In the genomic region with DNA sequence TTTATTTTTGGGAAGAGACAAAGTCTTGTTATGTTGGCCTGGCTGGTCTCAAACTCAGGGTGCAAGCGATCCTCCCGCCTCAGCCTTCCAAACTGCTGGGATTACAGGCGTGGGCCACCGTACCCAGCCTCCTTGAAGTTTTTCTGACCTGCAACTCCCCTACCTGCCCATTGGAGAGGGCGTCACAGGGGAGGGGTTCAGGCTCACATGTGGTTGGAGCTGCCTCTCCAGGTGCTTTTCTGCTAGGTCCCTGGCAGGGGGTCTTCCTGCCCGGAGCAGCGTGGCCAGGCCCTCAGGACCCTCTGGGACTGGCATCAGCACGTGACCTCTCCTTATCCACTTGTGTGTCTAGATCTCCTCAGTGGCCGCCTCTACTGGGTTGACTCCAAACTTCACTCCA, we compare ENCODE assay signal across 1 cellular context.
TF ChIP-seq lines count a peak whose summit lies in the region.

No MANE protein-coding gene starts in this region.

TF ChIP-seq in K562, 482 proteins besides CTCF, POLR2A, EP300 and RAD21 (continued from another document):
- TF ChIP-seq POLR2AphosphoS5 (IDR thresholded peaks at IDR 0.05; ENCODE audit: control insufficient read depth, insufficient read depth, low read depth, low read length) (peak; percentile 32), IRF2 (CRISPR knock-in tag; IDR thresholded peaks at IDR 0.05) (0 out of 2 replicates have a peak, but pooled peaks have one; percentile 31), RBM22 (IDR thresholded peaks at IDR 0.05; ENCODE audit: low read depth, low read length, poor library complexity, severe bottlenecking) (peak; percentile 48), POLR2G (IDR thresholded peaks at IDR 0.05; ENCODE audit: low read depth, low read length) (peak; percentile 62)
- TF ChIP-seq, protein P1, sequence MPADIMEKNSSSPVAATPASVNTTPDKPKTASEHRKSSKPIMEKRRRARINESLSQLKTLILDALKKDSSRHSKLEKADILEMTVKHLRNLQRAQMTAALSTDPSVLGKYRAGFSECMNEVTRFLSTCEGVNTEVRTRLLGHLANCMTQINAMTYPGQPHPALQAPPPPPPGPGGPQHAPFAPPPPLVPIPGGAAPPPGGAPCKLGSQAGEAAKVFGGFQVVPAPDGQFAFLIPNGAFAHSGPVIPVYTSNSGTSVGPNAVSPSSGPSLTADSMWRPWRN (IDR thresholded peaks at IDR 0.05; ENCODE audit: low read depth) = no peak
